ENCODE assay signal across 11 cellular contexts in the genomic region with DNA sequence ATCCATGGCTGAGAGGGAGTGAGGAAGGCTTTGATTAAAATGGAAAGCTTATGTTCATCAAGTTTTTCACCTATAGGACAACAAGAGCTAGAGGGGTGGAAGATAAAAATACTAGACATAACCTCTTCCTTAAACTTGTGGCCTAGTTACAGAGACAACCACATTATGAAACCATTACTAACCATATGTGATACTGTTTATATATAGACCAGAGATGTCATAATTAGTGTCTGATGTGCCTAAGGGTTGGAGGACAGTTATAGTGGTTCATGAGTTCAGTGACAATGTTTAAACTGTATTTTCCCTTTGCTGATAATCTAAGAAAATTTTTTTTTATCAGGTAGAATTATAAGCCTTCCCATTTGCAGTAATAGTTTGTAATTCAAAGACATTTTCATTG. TPM values are rescaled to one million over a fixed set of nuclear protein-coding genes. Genes with fewer than 3 reads are reported as not detected.
A peak's percentile ranks its signal among the peaks of the same experiment; 100 is the strongest.
DNase-seq lines count a peak whose midpoint lies in the region; ATAC-seq and TF ChIP-seq lines count a peak whose summit lies in the region.
"Had no signal": no experiment of that assay in that cellular context is flagged by ENCODE, and none has a peak within 500 bp of the region (broad histone marks: within the 10 kb centered on the region; RNA-seq: fewer than 3 reads in every experiment).

No MANE protein-coding gene starts in this region.

- peak overlapping the region in 6 of 11 experiments; percentile 0 to 35 (median 27); a peak in 6 of 22 replicates for H3K4me2 ChIP-seq in BLaER1 treated with 17β-estradiol and CSF1 and Interleukin-3, amounts not matched to agents 10 nM and 100 nM

- no peak overlapping the region for H3K4me3 ChIP-seq in BLaER1 treated with 17β-estradiol and CSF1 and Interleukin-3, amounts not matched to agents 10 nM and 100 nM
- H3K4me3 ChIP-seq in vagina = no peak overlapping the region
- H3K4me3 ChIP-seq: ovary, SK-N-MC had no signal

- no peak overlapping the region for H3K27ac ChIP-seq in BLaER1 treated with 17β-estradiol and CSF1 and Interleukin-3, amounts not matched to agents 10 nM and 100 nM
- H3K27ac ChIP-seq in vagina = no peak overlapping the region
- H3K27ac ChIP-seq: ovary, SK-N-MC had no signal

- H3K27me3 ChIP-seq in BLaER1 treated with 17β-estradiol and CSF1 and Interleukin-3, amounts not matched to agents 10 nM and 100 nM = no peaks in the 10 kb centered on the region
- no peaks in the 10 kb centered on the region for H3K27me3 ChIP-seq in vagina
- H3K27me3 ChIP-seq: ovary had no signal

- ATAC-seq in GM19395 (IDR thresholded peaks at IDR 0.05; ENCODE audit: unreplicated experiment) (peak; percentile 96), HG02798 (IDR thresholded peaks at IDR 0.05; ENCODE audit: poor library complexity, unreplicated experiment) (peak; percentile 94), HG03565 (IDR thresholded peaks at IDR 0.05; ENCODE audit: unreplicated experiment) (peak; percentile 100)

- no peaks in the 10 kb centered on the region for H4K20me1 ChIP-seq in BLaER1 treated with 17β-estradiol and CSF1 and Interleukin-3, amounts not matched to agents 10 nM and 100 nM

- H3K9me3 ChIP-seq in BLaER1 treated with 17β-estradiol and CSF1 and Interleukin-3, amounts not matched to agents 10 nM and 100 nM (replicated peaks in 1 of 11) = peaks cover 9 to 28% (median 22%) of the 10 kb centered on the region in 11 experiments; a peak in 21 of 22 replicates
- H3K9me3 ChIP-seq in vagina = no peaks in the 10 kb centered on the region
- H3K9me3 ChIP-seq: ovary had no signal

- DNase-seq in NCI-H187 (lab: John Stamatoyannopoulos, UW) = no peak
- no peak for DNase-seq in foreskin melanocyte
- no peak for DNase-seq in stimulated activated CD4-positive, alpha-beta T cell treated with anti-CD3 and anti-CD28 coated beads, Interleukin-2, amount 100 ng/mL, for 24 hours
- DNase-seq in vagina (ENCODE audit: extremely low spot score in 2 of 2) = no peak
- DNase-seq: ACHN, ovary had no signal

- intact Hi-C loops in vagina (cut with DNase I) = no loop called here

- no peak overlapping the region for H3K9ac ChIP-seq in BLaER1 treated with 17β-estradiol and CSF1 and Interleukin-3, amounts not matched to agents 10 nM and 100 nM

- TF ChIP-seq CTCF in vagina (IDR thresholded peaks at IDR 0.05) = no peak

- peaks cover 0 to 35% (median 14%) of the 10 kb centered on the region in 11 experiments; a peak in 12 of 22 replicates for H3K36me3 ChIP-seq in BLaER1 treated with 17β-estradiol and CSF1 and Interleukin-3, amounts not matched to agents 10 nM and 100 nM
- no peaks in the 10 kb centered on the region for H3K36me3 ChIP-seq in vagina
- H3K36me3 ChIP-seq: ovary had no signal

- H3K4me1 ChIP-seq in BLaER1 treated with 17β-estradiol and CSF1 and Interleukin-3, amounts not matched to agents 10 nM and 100 nM = peaks cover 0 to 9% (median 5%) of the 10 kb centered on the region in 10 experiments; a peak in 8 of 20 replicates
- peaks cover 10% of the 10 kb centered on the region for H3K4me1 ChIP-seq in vagina

- TF ChIP-seq POLR2A in vagina (IDR thresholded peaks at IDR 0.05) = no peak

RNA-seq across cellular contexts. Expression of gene PHLDB2, which starts 23.7 kb away (rescaled TPM):
- total RNA-seq in vagina = 66.8 TPM
